8 cellular contexts compared by ENCODE assay signal in genomic region chr17:75855310-75856061, GRCh38. TPM values are rescaled to one million over a fixed set of nuclear protein-coding genes. Genes with fewer than 3 reads are reported as not detected.
DNase-seq lines count a peak whose midpoint lies in the region; ATAC-seq and TF ChIP-seq lines count a peak whose summit lies in the region.

Gene WBP2 (minus strand): TSS chr17:75855335. CDS start chr17:75855297, 38 bp downstream.

- H3K9me3 ChIP-seq in esophagus (ENCODE audit: control insufficient read depth in 2 of 2, insufficient read depth in 1 of 2, low read depth in 1 of 2, low read length in 1 of 2), result no peaks in the 10 kb centered on the region
- no peaks in the 10 kb centered on the region for H3K9me3 ChIP-seq in mucosa of stomach (ENCODE audit: control insufficient read depth, low read length)

- peaks cover 8 to 10% of the 10 kb centered on the region in 2 donors for H3K36me3 ChIP-seq in esophagus (ENCODE audit: control insufficient read depth in 2 of 2, insufficient read depth in 2 of 2, low read length in 1 of 2)
- H3K36me3 ChIP-seq in mucosa of stomach (ENCODE audit: control insufficient read depth, insufficient read depth, low read length), result peaks cover 8% of the 10 kb centered on the region

- ATAC-seq in GM21723 (IDR thresholded peaks at IDR 0.05; ENCODE audit: unreplicated experiment), result peak; percentile 86

- DNase-seq in DMS79 treated with DMSO at 0.1 percent for 48 hours (lab: John Stamatoyannopoulos, UW) (peak; percentile 98), KG1 (lab: John Stamatoyannopoulos, UW) (peak; percentile 98)
- peak; percentile 95 for DNase-seq in activated T-cell treated with anti-CD3 and anti-CD28 coated beads, Interleukin-2, amount 50 U/mL, for 24 hours
- DNase-seq in stimulated activated CD8-positive, alpha-beta memory T cell treated with anti-CD3 and anti-CD28 coated beads, Interleukin-7, amount 100 ng/mL, for 1 hour (ENCODE audit: low read depth in 2 of 2), result peak; percentile 88 to 93

- no peak within 1 kb of the TSS for H3K4me3 Mint-ChIP-seq in activated T-cell treated with anti-CD3 and anti-CD28 coated beads, Interleukin-2, amount 50 U/mL, for 24 hours

- peaks cover 42% of the 10 kb centered on the region for H3K4me1 Mint-ChIP-seq in activated T-cell treated with anti-CD3 and anti-CD28 coated beads, Interleukin-2, amount 50 U/mL, for 24 hours (ENCODE audit: low read depth)

- no peaks in the 10 kb centered on the region for H3K27me3 Mint-ChIP-seq in activated T-cell treated with anti-CD3 and anti-CD28 coated beads, Interleukin-2, amount 50 U/mL, for 24 hours

- no peaks in the 10 kb centered on the region for H3K9me3 Mint-ChIP-seq in activated T-cell treated with anti-CD3 and anti-CD28 coated beads, Interleukin-2, amount 50 U/mL, for 24 hours

- peak within 1 kb of the TSS; percentile 89 for H3K27ac Mint-ChIP-seq in activated T-cell treated with anti-CD3 and anti-CD28 coated beads, Interleukin-2, amount 50 U/mL, for 24 hours

- 0% methylated on average over 58 of the region's 58 CpGs for WGBS in esophagus, 2 donors

- peak within 1 kb of the TSS; percentile 95 to 98 for H3K27ac ChIP-seq in esophagus (ENCODE audit: low read depth in 2 of 2, low read length in 1 of 2)

- H3K9ac ChIP-seq in mucosa of stomach (ENCODE audit: low read length), result peak within 1 kb of the TSS; percentile 97

- peaks cover 0 to 8% of the 10 kb centered on the region in 2 donors for H3K4me1 ChIP-seq in esophagus (ENCODE audit: control insufficient read depth in 2 of 2, insufficient read depth in 2 of 2, low read length in 1 of 2)
- H3K4me1 ChIP-seq in mucosa of stomach (ENCODE audit: control insufficient read depth, insufficient read depth, low read length), result peaks cover 14% of the 10 kb centered on the region

- H3K4me3 ChIP-seq in esophagus (ENCODE audit: low read depth in 1 of 2, low read length in 2 of 2) (peak within 1 kb of the TSS; percentile 82 to 95), mucosa of stomach (ENCODE audit: low read length) (peak within 1 kb of the TSS; percentile 75)

- no peaks in the 10 kb centered on the region for H3K27me3 ChIP-seq in esophagus (ENCODE audit: control insufficient read depth in 1 of 2, insufficient read depth in 2 of 2, low read length in 2 of 2)
- no peaks in the 10 kb centered on the region for H3K27me3 ChIP-seq in mucosa of stomach (ENCODE audit: control insufficient read depth, insufficient read depth, low read length)

- peaks cover 14% of the 10 kb centered on the region for H3K36me3 Mint-ChIP-seq in activated T-cell treated with anti-CD3 and anti-CD28 coated beads, Interleukin-2, amount 50 U/mL, for 24 hours (ENCODE audit: low read depth)

TF ChIP-seq in PFSK-1, 5 proteins besides CTCF, POLR2A, EP300 and RAD21:
- peak; percentile 91 for TF ChIP-seq FOXP2 (optimal IDR thresholded peaks at IDR 0.05; ENCODE audit: borderline replicate concordance, extremely low read depth, extremely low read length, insufficient read depth)
- TF ChIP-seq SIN3A (IDR thresholded peaks at IDR 0.05; ENCODE audit: borderline replicate concordance, insufficient read depth, low read length), result peak; percentile 94; the same call in 1 of the 2 replicates
- TF ChIP-seq REST (IDR thresholded peaks at IDR 0.05; ENCODE audit: insufficient read depth in 1 of 2, low read depth in 2 of 2, low read length in 2 of 2), result 0 out of 4 replicates have a peak, but pooled peaks of 1 of the 2 experiments have one; percentile 15
- TF ChIP-seq TAF1 (IDR thresholded peaks at IDR 0.05; ENCODE audit: borderline replicate concordance, insufficient read depth, low read length), result peak; percentile 68; the same call in 1 of the 2 replicates
- peak; percentile 83 for TF ChIP-seq POLR2AphosphoS5 (IDR thresholded peaks at IDR 0.05; ENCODE audit: low read depth, low read length)

RNA-seq across cellular contexts. Expression of gene WBP2, which starts in this region (rescaled TPM):
- 175 TPM for polyA plus RNA-seq in PFSK-1 (2012; ENCODE audit: insufficient read length, low read depth)
- polyA plus RNA-seq in esophagus, result 10 to 100 TPM; 65.1 to 65.9 TPM

Comparison
In these comparisons a context has a peak if more than half of its experiments do, and no peak if none do; other contexts are left out.
1. Peak in every context shown above with its lines: DNase-seq, ATAC-seq, H3K4me3 ChIP-seq and H3K27ac ChIP-seq.